ENCODE assay signal across 21 cellular contexts in genomic region chr6:31208506-31208905, GRCh38. TPM values are rescaled to one million over a fixed set of nuclear protein-coding genes. Genes with fewer than 3 reads are reported as not detected.
"Had no signal": no experiment of that assay in that cellular context is flagged by ENCODE, and none has a peak within 500 bp of the region (broad histone marks: within the 10 kb centered on the region; RNA-seq: fewer than 3 reads in every experiment).

No MANE protein-coding gene starts in this region.

- ATAC-seq: activated naive CD4-positive, alpha-beta T cell treated with anti-CD3 and anti-CD28 coated beads, Interleukin-2, amount 50 U/mL, for 72 hours; psoas muscle; sciatic nerve; stimulated activated effector memory CD8-positive, alpha-beta T cell treated with anti-CD3 and anti-CD28 coated beads, Interleukin-12 subunit alpha, Interleukin-12 subunit beta, amount 100 ng/mL, for 72 hours had no signal

- DNase-seq: activated CD4-positive, alpha-beta T cell treated with anti-CD3 and anti-CD28 coated beads, Interleukin-2, amount 10 ng/mL, durations not matched to agents 7 days and 5 days; activated CD8-positive, alpha-beta memory T cell treated with anti-CD3 and anti-CD28 coated beads, Interleukin-2, amount 50 U/mL, for 4 hours; activated effector memory CD4-positive, alpha-beta T cell treated with Interleukin-2 at 50 U/mL for 16 hours; activated T-cell treated with anti-CD3 and anti-CD28 coated beads, Interleukin-2, amount 50 U/mL, for 48 hours; caudate nucleus; dorsolateral prefrontal cortex; foreskin fibroblast; hypothalamus; islet precursor cell; left colon; mammary epithelial cell; midbrain; psoas muscle; stimulated activated CD4-positive, alpha-beta T cell treated with anti-CD3 and anti-CD28 coated beads, Interleukin-4, amount 100 ng/mL, for 24 hours had no signal

- H3K27ac ChIP-seq: adrenal gland, dorsolateral prefrontal cortex, epithelial cell of prostate, psoas muscle had no signal

- H3K27me3 ChIP-seq: adrenal gland had no signal

- H3K4me3 ChIP-seq: adrenal gland, dorsolateral prefrontal cortex, psoas muscle had no signal

- H3K9me3 ChIP-seq: adrenal gland, psoas muscle had no signal

- H3K36me3 ChIP-seq: adrenal gland had no signal

RNA-seq across cellular contexts. Expression of gene POU5F1, which starts 38.0 kb away (rescaled TPM):
- total RNA-seq: glomerular endothelial cell; T-helper 1 cell treated with Interleukin-12 subunit alpha and Interleukin-12 subunit beta and Interleukin-4 antibody, amounts not matched to agents 30 ng/mL and 1 ng/mL, for 36 hours had no signal
